Comparison of ENCODE assay signal across 1 cellular context in the genomic region with DNA sequence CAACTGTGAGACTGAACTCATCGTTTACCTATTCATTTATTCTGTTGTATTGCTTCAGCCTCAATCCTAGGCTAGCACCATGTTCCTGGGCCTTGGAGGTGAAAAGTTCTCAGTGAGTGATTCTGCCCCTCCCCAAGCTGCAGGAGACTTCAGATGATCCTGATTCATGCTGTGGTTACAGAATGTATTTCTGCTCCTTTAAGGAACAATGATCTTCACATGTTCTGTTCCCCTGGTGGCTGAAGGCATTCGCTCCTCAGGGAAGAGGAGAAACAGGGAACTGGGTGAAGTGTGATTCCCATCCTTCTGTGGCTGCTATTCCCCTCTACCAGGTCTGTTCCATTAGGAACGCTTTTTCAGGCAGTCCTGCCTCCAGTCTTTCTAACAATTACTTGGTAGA.
TF ChIP-seq lines count a peak whose summit lies in the region.

No MANE protein-coding gene starts in this region.

TF ChIP-seq in K562, 482 proteins besides CTCF, POLR2A, EP300 and RAD21:
- no peak for TF ChIP-seq GATAD2B (IDR thresholded peaks at IDR 0.05; ENCODE audit: borderline replicate concordance)
- TF ChIP-seq ZSCAN29 (IDR thresholded peaks at IDR 0.05): no peak
- TF ChIP-seq, protein P1, sequence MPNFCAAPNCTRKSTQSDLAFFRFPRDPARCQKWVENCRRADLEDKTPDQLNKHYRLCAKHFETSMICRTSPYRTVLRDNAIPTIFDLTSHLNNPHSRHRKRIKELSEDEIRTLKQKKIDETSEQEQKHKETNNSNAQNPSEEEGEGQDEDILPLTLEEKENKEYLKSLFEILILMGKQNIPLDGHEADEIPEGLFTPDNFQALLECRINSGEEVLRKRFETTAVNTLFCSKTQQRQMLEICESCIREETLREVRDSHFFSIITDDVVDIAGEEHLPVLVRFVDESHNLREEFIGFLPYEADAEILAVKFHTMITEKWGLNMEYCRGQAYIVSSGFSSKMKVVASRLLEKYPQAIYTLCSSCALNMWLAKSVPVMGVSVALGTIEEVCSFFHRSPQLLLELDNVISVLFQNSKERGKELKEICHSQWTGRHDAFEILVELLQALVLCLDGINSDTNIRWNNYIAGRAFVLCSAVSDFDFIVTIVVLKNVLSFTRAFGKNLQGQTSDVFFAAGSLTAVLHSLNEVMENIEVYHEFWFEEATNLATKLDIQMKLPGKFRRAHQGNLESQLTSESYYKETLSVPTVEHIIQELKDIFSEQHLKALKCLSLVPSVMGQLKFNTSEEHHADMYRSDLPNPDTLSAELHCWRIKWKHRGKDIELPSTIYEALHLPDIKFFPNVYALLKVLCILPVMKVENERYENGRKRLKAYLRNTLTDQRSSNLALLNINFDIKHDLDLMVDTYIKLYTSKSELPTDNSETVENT (CRISPR knock-in tag; IDR thresholded peaks at IDR 0.05): no peak
- TF ChIP-seq NONO (IDR thresholded peaks at IDR 0.05; ENCODE audit: low read depth in 2 of 2, low read length in 1 of 2): no peak
- no peak for TF ChIP-seq MTA3 (IDR thresholded peaks at IDR 0.05; ENCODE audit: borderline replicate concordance)
- no peak for TF ChIP-seq HSF4 (CRISPR knock-in tag; IDR thresholded peaks at IDR 0.05; ENCODE audit: borderline replicate concordance)
